9 cellular contexts compared by ENCODE assay signal in genomic region chr2:8090748-8091700, GRCh38.
DNase-seq lines count a peak whose midpoint lies in the region; ATAC-seq, FAIRE-seq and TF ChIP-seq lines count a peak whose summit lies in the region.
"Had no signal": no experiment of that assay in that cellular context is flagged by ENCODE, and none has a peak within 500 bp of the region (broad histone marks: within the 10 kb centered on the region; RNA-seq: fewer than 3 reads in every experiment).

No MANE protein-coding gene starts in this region.

- H3K36me3 ChIP-seq in pancreas = no peaks in the 10 kb centered on the region

- H3K27ac Mint-ChIP-seq in effector memory CD8-positive, alpha-beta T cell = no peak overlapping the region

- no peaks in the 10 kb centered on the region for H3K9me3 ChIP-seq in pancreas

- no peak overlapping the region for H3K4me3 ChIP-seq in pancreas

- peak; percentile 68 for ATAC-seq in GM18519 (IDR thresholded peaks at IDR 0.05; ENCODE audit: low FRiP score, unreplicated experiment)
- ATAC-seq in HG03175 (IDR thresholded peaks at IDR 0.05; ENCODE audit: unreplicated experiment) = peak; percentile 72
- ATAC-seq in SK-N-SH treated with all-trans-retinoic acid at 6 μM for 48 hours = peak; percentile 73
- ATAC-seq in effector memory CD8-positive, alpha-beta T cell (replicated peaks) = peak; percentile 63
- ATAC-seq in pancreas = peak; percentile 78 to 92 (median 88)

- TF ChIP-seq CTCF in pancreas (IDR thresholded peaks at IDR 0.05) = no peak

- H3K27ac ChIP-seq in pancreas = no peak overlapping the region

- no peaks in the 10 kb centered on the region for H3K4me1 ChIP-seq in pancreas

- in situ Hi-C loops in G401 (cut with HindIII; ENCODE audit: low sequenced_read_pairs) = no loop called here

- no peak overlapping the region for H3K4me3 Mint-ChIP-seq in effector memory CD8-positive, alpha-beta T cell

- H3K4me1 Mint-ChIP-seq in effector memory CD8-positive, alpha-beta T cell (ENCODE audit: low read depth in 2 of 2) = no peaks in the 10 kb centered on the region

- no peaks in the 10 kb centered on the region for H3K27me3 ChIP-seq in pancreas

- no peaks in the 10 kb centered on the region for H3K36me3 Mint-ChIP-seq in effector memory CD8-positive, alpha-beta T cell (ENCODE audit: insufficient read depth)

- no peak for DNase-seq in effector memory CD8-positive, alpha-beta T cell
- peak in 4 of 6 donors; percentile 24 to 56 (median 40) for DNase-seq in pancreas
- DNase-seq in activated gamma-delta T cell treated with Interleukin-2 at 50 U/mL for 16 hours = no peak
- no peak for DNase-seq in germinal center (ENCODE audit: low spot score)
- DNase-seq in G401 (ENCODE audit: low spot score) = no peak

- no peaks in the 10 kb centered on the region for H3K9me3 Mint-ChIP-seq in effector memory CD8-positive, alpha-beta T cell

- H3K27me3 Mint-ChIP-seq in effector memory CD8-positive, alpha-beta T cell = no peaks in the 10 kb centered on the region

- intact Hi-C loops in pancreas (cut with DNase I) = no loop called here

- WGBS in pancreas, 2 donors = 67 to 75% methylated on average over 5 of the region's 5 CpGs

- no peak for FAIRE-seq in pancreas (lab: Jason Lieb, UNC)
- FAIRE-seq: TTC549 had no signal

TF ChIP-seq in SK-N-SH treated with all-trans-retinoic acid at 6 μM for 48 hours, 23 proteins besides CTCF, POLR2A, EP300 and RAD21:
- TF ChIP-seq, protein P1, sequence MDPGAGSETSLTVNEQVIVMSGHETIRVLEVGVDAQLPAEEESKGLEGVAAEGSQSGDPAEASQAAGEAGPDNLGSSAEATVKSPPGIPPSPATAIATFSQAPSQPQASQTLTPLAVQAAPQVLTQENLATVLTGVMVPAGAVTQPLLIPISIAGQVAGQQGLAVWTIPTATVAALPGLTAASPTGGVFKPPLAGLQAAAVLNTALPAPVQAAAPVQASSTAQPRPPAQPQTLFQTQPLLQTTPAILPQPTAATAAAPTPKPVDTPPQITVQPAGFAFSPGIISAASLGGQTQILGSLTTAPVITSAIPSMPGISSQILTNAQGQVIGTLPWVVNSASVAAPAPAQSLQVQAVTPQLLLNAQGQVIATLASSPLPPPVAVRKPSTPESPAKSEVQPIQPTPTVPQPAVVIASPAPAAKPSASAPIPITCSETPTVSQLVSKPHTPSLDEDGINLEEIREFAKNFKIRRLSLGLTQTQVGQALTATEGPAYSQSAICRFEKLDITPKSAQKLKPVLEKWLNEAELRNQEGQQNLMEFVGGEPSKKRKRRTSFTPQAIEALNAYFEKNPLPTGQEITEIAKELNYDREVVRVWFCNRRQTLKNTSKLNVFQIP (CRISPR knock-in tag; IDR thresholded peaks at IDR 0.05; ENCODE audit: borderline replicate concordance, low read depth) = no peak
- TF ChIP-seq ZNF8 (CRISPR knock-in tag; IDR thresholded peaks at IDR 0.05) (no peak), CSDC2 (CRISPR knock-in tag; IDR thresholded peaks at IDR 0.05) (no peak), OSR1 (CRISPR knock-in tag; IDR thresholded peaks at IDR 0.05) (no peak), CSRNP3 (CRISPR knock-in tag; IDR thresholded peaks at IDR 0.05) (no peak), ZFP30 (CRISPR knock-in tag; IDR thresholded peaks at IDR 0.05) (no peak), ESRRG (CRISPR knock-in tag; IDR thresholded peaks at IDR 0.05) (no peak), SNAI2 (CRISPR knock-in tag; IDR thresholded peaks at IDR 0.05) (no peak)

Comparison
In these comparisons a context has a peak if more than half of its experiments do, and no peak if none do; other contexts are left out.
1. DNase-seq: peak in pancreas (4 of 6); none in effector memory CD8-positive, alpha-beta T cell (0 of 3), activated gamma-delta T cell treated with Interleukin-2 at 50 U/mL for 16 hours (single experiment), germinal center (single experiment) and G401 (single experiment).
2. Peak in every context shown above with its lines, with median percentiles within 50 percentile points of each other: ATAC-seq.